1 cellular context compared by ENCODE assay signal in genomic region chr7:157336383-157337315, GRCh38.
TF ChIP-seq lines count a peak whose summit lies in the region.

Gene DNAJB6, plus strand, starts transcription at chr7:157337004. Its CDS starts 21,569 bp downstream, at chr7:157358573.

TF ChIP-seq in HepG2, 621 proteins besides CTCF, POLR2A, EP300 and RAD21 (continued from another document and continues in another):
- TF ChIP-seq TP53 (CRISPR knock-in tag; conservative IDR thresholded peaks at IDR 0.05) (no peak), ZNF407 (CRISPR knock-in tag; IDR thresholded peaks at IDR 0.05; ENCODE audit: not compliant biosample characterization) (no peak), KLF9 (CRISPR knock-in tag; IDR thresholded peaks at IDR 0.05; ENCODE audit: low read depth) (no peak), SOX6 (IDR thresholded peaks at IDR 0.05) (no peak), SOX6 (CRISPR knock-in tag; IDR thresholded peaks at IDR 0.05) (no peak), NFE2 (CRISPR knock-in tag; IDR thresholded peaks at IDR 0.05) (no peak), SRSF9 (IDR thresholded peaks at IDR 0.05; ENCODE audit: borderline replicate concordance, insufficient read depth, low read depth, low read length, poor library complexity, severe bottlenecking) (no peak), REXO4 (CRISPR knock-in tag; IDR thresholded peaks at IDR 0.05; ENCODE audit: borderline replicate concordance) (no peak), BCL3 (CRISPR knock-in tag; IDR thresholded peaks at IDR 0.05) (no peak), KAT8 (CRISPR knock-in tag; IDR thresholded peaks at IDR 0.05) (peak; percentile 90), CHD2 (IDR thresholded peaks at IDR 0.05; ENCODE audit: low read depth, low read length) (no peak), ZNF746 (CRISPR knock-in tag; IDR thresholded peaks at IDR 0.05) (0 out of 2 replicates have a peak, but pooled peaks have one; percentile 37), EZH2 (conservative IDR thresholded peaks at IDR 0.05; ENCODE audit: low read depth, low read length) (no peak), KLF13 (CRISPR knock-in tag; IDR thresholded peaks at IDR 0.05) (no peak), SRF (IDR thresholded peaks at IDR 0.05; ENCODE audit: low read depth, low read length) (no peak), TARDBP (CRISPR knock-in tag; IDR thresholded peaks at IDR 0.05) (0 out of 2 replicates have a peak, but pooled peaks have one; percentile 25), POLR2AphosphoS2 (IDR thresholded peaks at IDR 0.05; ENCODE audit: low read depth, low read length) (no peak), U2AF1 (optimal IDR thresholded peaks at IDR 0.05; ENCODE audit: low read depth, low read length) (no peak), HBP1 (CRISPR knock-in tag; IDR thresholded peaks at IDR 0.05; ENCODE audit: low read depth) (no peak), ZNF382 (CRISPR knock-in tag; IDR thresholded peaks at IDR 0.05; ENCODE audit: borderline replicate concordance) (no peak), AHR (CRISPR knock-in tag; IDR thresholded peaks at IDR 0.05) (no peak), KDM4B (CRISPR knock-in tag; IDR thresholded peaks at IDR 0.05) (0 out of 2 replicates have a peak, but pooled peaks have one; percentile 31), HOXA9 (CRISPR knock-in tag; IDR thresholded peaks at IDR 0.05; ENCODE audit: borderline replicate concordance) (no peak), ZNF775 (CRISPR knock-in tag; IDR thresholded peaks at IDR 0.05; ENCODE audit: borderline replicate concordance) (no peak), MAFK (conservative IDR thresholded peaks at IDR 0.05 in 1 of 2, IDR thresholded peaks at IDR 0.05 in 1 of 2; ENCODE audit: low read length in 2 of 2) (no peak), HCFC1 (IDR thresholded peaks at IDR 0.05; ENCODE audit: low read depth, low read length) (peak; percentile 69), PHF20 (CRISPR knock-in tag; IDR thresholded peaks at IDR 0.05) (peak; percentile 62; the same call in 1 of the 2 replicates), CEBPB (IDR thresholded peaks at IDR 0.05; ENCODE audit: borderline replicate concordance, low read depth, low read length) (no peak), HDAC6 (IDR thresholded peaks at IDR 0.05; ENCODE audit: low read depth, low read length) (no peak), CENPT (CRISPR knock-in tag; IDR thresholded peaks at IDR 0.05; ENCODE audit: low read depth) (no peak), YEATS4 (CRISPR knock-in tag; IDR thresholded peaks at IDR 0.05; ENCODE audit: borderline replicate concordance) (no peak), PAF1 (CRISPR knock-in tag; IDR thresholded peaks at IDR 0.05) (no peak), IKZF5 (CRISPR knock-in tag; IDR thresholded peaks at IDR 0.05) (0 out of 2 replicates have a peak, but pooled peaks have one; percentile 30), E2F2 (CRISPR knock-in tag; IDR thresholded peaks at IDR 0.05; ENCODE audit: borderline replicate concordance) (no peak), ZNF12 (CRISPR knock-in tag; IDR thresholded peaks at IDR 0.05) (no peak), TCF7 (IDR thresholded peaks at IDR 0.05; ENCODE audit: low read depth) (no peak), ZFP1 (CRISPR knock-in tag; IDR thresholded peaks at IDR 0.05) (no peak), JARID2 (CRISPR knock-in tag; IDR thresholded peaks at IDR 0.05; ENCODE audit: insufficient replicate concordance) (no peak), SP4 (CRISPR knock-in tag; IDR thresholded peaks at IDR 0.05) (no peak), ZNF616 (CRISPR knock-in tag; IDR thresholded peaks at IDR 0.05; ENCODE audit: low read depth) (no peak), TEF (CRISPR knock-in tag; IDR thresholded peaks at IDR 0.05) (no peak), SNAPC2 (CRISPR knock-in tag; IDR thresholded peaks at IDR 0.05) (no peak), SMAD9 (CRISPR knock-in tag; IDR thresholded peaks at IDR 0.05) (no peak), RBM22 (optimal IDR thresholded peaks at IDR 0.05; ENCODE audit: low read length) (no peak), HES4 (CRISPR knock-in tag; IDR thresholded peaks at IDR 0.05; ENCODE audit: borderline replicate concordance) (peak; percentile 57; the same call in 1 of the 2 replicates), ZNF335 (CRISPR knock-in tag; IDR thresholded peaks at IDR 0.05) (0 out of 2 replicates have a peak, but pooled peaks have one; percentile 54), ZNF10 (CRISPR knock-in tag; IDR thresholded peaks at IDR 0.05; ENCODE audit: borderline replicate concordance, low read depth) (no peak), ZNF263 (CRISPR knock-in tag; IDR thresholded peaks at IDR 0.05) (no peak), SAFB2 (CRISPR knock-in tag; IDR thresholded peaks at IDR 0.05; ENCODE audit: borderline replicate concordance, low read depth) (no peak), KDM6A (CRISPR knock-in tag; IDR thresholded peaks at IDR 0.05; ENCODE audit: low read depth) (no peak), ZMYM2 (CRISPR knock-in tag; IDR thresholded peaks at IDR 0.05) (no peak), ZNF598 (CRISPR knock-in tag; IDR thresholded peaks at IDR 0.05; ENCODE audit: borderline replicate concordance) (no peak), ETS1 (CRISPR knock-in tag; IDR thresholded peaks at IDR 0.05) (no peak), ESRRA (CRISPR knock-in tag; IDR thresholded peaks at IDR 0.05; ENCODE audit: low read depth) (peak; percentile 21; the same call in 1 of the 2 replicates)
